16 cellular contexts compared by ENCODE assay signal in genomic region chr22:50216684-50217520, GRCh38.
"Had no signal": no experiment of that assay in that cellular context is flagged by ENCODE, and none has a peak within 500 bp of the region (broad histone marks: within the 10 kb centered on the region; RNA-seq: fewer than 3 reads in every experiment).

No MANE protein-coding gene starts in this region.

- H3K27ac Mint-ChIP-seq: activated naive CD4-positive, alpha-beta T cell treated with anti-CD3 and anti-CD28 coated beads, Interleukin-2, amount 10 ng/mL, durations not matched to agents 7 days and 5 days; activated T-helper 2 cell treated with anti-CD3 and anti-CD28 coated beads, Interferon-gamma antibody, Interleukin-2, Interleukin-4, amounts not matched to agents 10 μg/mL and 5 μg/mL and 100 μg/mL, durations not matched to agents 14 hours and 24 hours and 36 hours; nephron; progenitor cell of endocrine pancreas; type B pancreatic cell had no signal

- H3K9me3 Mint-ChIP-seq: activated naive CD4-positive, alpha-beta T cell treated with anti-CD3 and anti-CD28 coated beads, Interleukin-2, amount 10 ng/mL, durations not matched to agents 7 days and 5 days; activated T-helper 2 cell treated with anti-CD3 and anti-CD28 coated beads, Interferon-gamma antibody, Interleukin-2, Interleukin-4, amounts not matched to agents 10 μg/mL and 5 μg/mL and 100 μg/mL, durations not matched to agents 14 hours and 24 hours and 36 hours; nephron; stimulated activated naive CD8-positive, alpha-beta T cell treated with anti-CD3 and anti-CD28 coated beads, Interleukin-15, amount 100 ng/mL, for 72 hours; type B pancreatic cell had no signal

- H3K4me1 Mint-ChIP-seq: activated naive CD4-positive, alpha-beta T cell treated with anti-CD3 and anti-CD28 coated beads, Interleukin-2, amount 10 ng/mL, durations not matched to agents 7 days and 5 days had no signal

- ATAC-seq: activated CD4-positive, CD25-positive, alpha-beta regulatory T cell treated with anti-CD3 and anti-CD28 coated beads, Interleukin-2, amount 50 U/mL, for 24 hours; stimulated activated naive CD8-positive, alpha-beta T cell treated with anti-CD3 and anti-CD28 coated beads, Interleukin-15, amount 100 ng/mL, for 72 hours had no signal

- H3K4me3 Mint-ChIP-seq: activated naive CD4-positive, alpha-beta T cell treated with anti-CD3 and anti-CD28 coated beads, Interleukin-2, amount 10 ng/mL, durations not matched to agents 7 days and 5 days; nephron; stimulated activated naive CD8-positive, alpha-beta T cell treated with anti-CD3 and anti-CD28 coated beads, Interleukin-15, amount 100 ng/mL, for 72 hours; type B pancreatic cell had no signal

- H3K27me3 Mint-ChIP-seq: activated naive CD4-positive, alpha-beta T cell treated with anti-CD3 and anti-CD28 coated beads, Interleukin-2, amount 10 ng/mL, durations not matched to agents 7 days and 5 days; progenitor cell of endocrine pancreas; stimulated activated naive CD8-positive, alpha-beta T cell treated with anti-CD3 and anti-CD28 coated beads, Interleukin-15, amount 100 ng/mL, for 72 hours; type B pancreatic cell had no signal

- H3K4me3 ChIP-seq: adrenal gland, dorsolateral prefrontal cortex, right atrium auricular region, smooth muscle cell had no signal

- DNase-seq: activated CD4-positive, alpha-beta T cell treated with anti-CD3 and anti-CD28 coated beads, Interleukin-2, amount 50 U/mL, for 1 hour; activated naive CD4-positive, alpha-beta T cell treated with anti-CD3 and anti-CD28 coated beads, Interleukin-2, amount 10 ng/mL, durations not matched to agents 7 days and 5 days; activated T-cell treated with anti-CD3 and anti-CD28 coated beads for 4 hours; islet precursor cell; occipital lobe; stimulated activated naive CD8-positive, alpha-beta T cell treated with anti-CD3 and anti-CD28 coated beads, Interleukin-15, amount 100 ng/mL, for 72 hours; T-helper 9 cell had no signal

- H3K27me3 ChIP-seq: adrenal gland, dorsolateral prefrontal cortex, right atrium auricular region had no signal
